Comparison of ENCODE assay signal across 6 cellular contexts in the genomic region with DNA sequence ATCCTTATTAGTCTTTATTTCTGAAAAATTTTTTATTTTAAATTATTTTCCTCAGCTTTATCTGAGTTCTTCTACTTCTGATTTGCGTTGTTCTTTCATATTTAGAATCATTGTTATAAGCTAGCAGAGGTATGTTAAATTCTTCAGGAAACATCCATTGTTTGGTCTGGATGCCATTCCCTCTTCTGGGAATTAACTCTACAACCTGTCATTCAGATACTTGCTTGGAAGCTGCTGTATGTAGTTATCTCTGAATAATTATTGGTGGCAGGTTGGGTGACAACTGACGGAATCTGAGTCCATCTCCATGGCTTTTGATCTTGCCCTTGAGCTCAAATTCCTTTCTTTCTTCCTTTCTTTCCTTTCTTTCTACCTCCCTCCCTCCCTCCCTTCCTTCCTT.
"Had no signal": no experiment of that assay in that cellular context is flagged by ENCODE, and none has a peak within 500 bp of the region (broad histone marks: within the 10 kb centered on the region; RNA-seq: fewer than 3 reads in every experiment).

No MANE protein-coding gene starts in this region.

- ATAC-seq: HepG2, K562 had no signal

- H3K27ac ChIP-seq: HL-60 had no signal

- H3K4me3 Mint-ChIP-seq: IgD-negative memory B cell had no signal

- H3K4me1 Mint-ChIP-seq: IgD-negative memory B cell had no signal

- H3K27me3 Mint-ChIP-seq: IgD-negative memory B cell had no signal

- H3K27ac Mint-ChIP-seq: IgD-negative memory B cell had no signal

- H3K36me3 Mint-ChIP-seq: IgD-negative memory B cell had no signal

- H3K4me3 ChIP-seq: K562 had no signal

- DNase-seq: IMR-90, KBM-7 had no signal
